In genomic region chr4:8167815-8168214, GRCh38 we compare ENCODE assay signal across 21 cellular contexts. TPM values are rescaled to one million over a fixed set of nuclear protein-coding genes. Genes with fewer than 3 reads are reported as not detected.
DNase-seq lines count a peak whose midpoint lies in the region; ATAC-seq and TF ChIP-seq lines count a peak whose summit lies in the region.
"Had no signal": no experiment of that assay in that cellular context is flagged by ENCODE, and none has a peak within 500 bp of the region (broad histone marks: within the 10 kb centered on the region; RNA-seq: fewer than 3 reads in every experiment).

No MANE protein-coding gene starts in this region.

- H3K36me3 Mint-ChIP-seq in naive thymus-derived CD4-positive, alpha-beta T cell: no peaks in the 10 kb centered on the region

- peaks cover 0 to 12% (median 0%) of the 10 kb centered on the region in 7 donors for H3K4me1 Mint-ChIP-seq in naive thymus-derived CD4-positive, alpha-beta T cell

- POLR2A ChIA-PET in naive thymus-derived CD4-positive, alpha-beta T cell (lab: Charles Lee): no interaction called here

- no peak overlapping the region for H3K4me3 ChIP-seq in left ventricle myocardium inferior
- H3K4me3 ChIP-seq in naive thymus-derived CD4-positive, alpha-beta T cell (ENCODE audit: low read length): no peak overlapping the region
- H3K4me3 ChIP-seq: A549, Peyer's patch, tibial nerve had no signal

- peaks cover 0 to 10% (median 0%) of the 10 kb centered on the region in 5 donors for H3K27me3 Mint-ChIP-seq in naive thymus-derived CD4-positive, alpha-beta T cell

- H3K9me3 Mint-ChIP-seq in naive thymus-derived CD4-positive, alpha-beta T cell: peaks cover 0 to 22% (median 8%) of the 10 kb centered on the region in 11 donors
- H3K9me3 Mint-ChIP-seq: central memory CD8-positive, alpha-beta T cell; effector memory CD8-positive, alpha-beta T cell had no signal

- TF ChIP-seq CTCF in left ventricle myocardium inferior (IDR thresholded peaks at IDR 0.05; ENCODE audit: borderline replicate concordance): no peak

- intact Hi-C loops in Right ventricle myocardium superior (cut with DNase I) (loop anchor here (10.0 kb wide), 1 partner anchor 247 kb away; no protein-coding TSS in a partner anchor), left ventricle myocardium inferior (cut with micrococcal nuclease) (no loop called here)
- intact Hi-C loops in naive thymus-derived CD4-positive, alpha-beta T cell (cut with micrococcal nuclease): no loop called here

- H3K27ac Mint-ChIP-seq in naive thymus-derived CD4-positive, alpha-beta T cell: no peak overlapping the region
- H3K27ac Mint-ChIP-seq: activated CD8-positive, alpha-beta T cell treated with anti-CD3 and anti-CD28 coated beads for 36 hours; CD4-positive, alpha-beta memory T cell; effector memory CD8-positive, alpha-beta T cell had no signal

- H3K36me3 ChIP-seq in left ventricle myocardium inferior: no peaks in the 10 kb centered on the region
- no peaks in the 10 kb centered on the region for H3K36me3 ChIP-seq in naive thymus-derived CD4-positive, alpha-beta T cell (ENCODE audit: control insufficient read depth in 2 of 3, insufficient read depth in 3 of 3, low read length in 3 of 3)
- H3K36me3 ChIP-seq: Peyer's patch, tibial nerve, WERI-Rb-1 had no signal

- peaks cover 7% of the 10 kb centered on the region for H3K27me3 ChIP-seq in left ventricle myocardium inferior (ENCODE audit: low read depth)
- no peaks in the 10 kb centered on the region for H3K27me3 ChIP-seq in naive thymus-derived CD4-positive, alpha-beta T cell (ENCODE audit: control insufficient read depth in 2 of 2, insufficient read depth in 2 of 2, low read length in 2 of 2)
- H3K27me3 ChIP-seq: Peyer's patch, tibial nerve had no signal

- no peak for DNase-seq in Right ventricle myocardium superior
- DNase-seq in left ventricle myocardium inferior: no peak
- DNase-seq in naive thymus-derived CD4-positive, alpha-beta T cell: no peak
- DNase-seq in T1000 (lab: John Stamatoyannopoulos, UW): no peak
- DNase-seq in NCI-H82 (lab: John Stamatoyannopoulos, UW): no peak
- no peak for DNase-seq in GM19238 (ENCODE audit: insufficient read length, low spot score)
- DNase-seq: activated CD8-positive, alpha-beta T cell treated with anti-CD3 and anti-CD28 coated beads for 36 hours; CD4-positive, alpha-beta memory T cell; DMS79; effector memory CD8-positive, alpha-beta T cell; NCI-H2081 treated with DMSO at 0.1 percent for 48 hours; NCI-H524 treated with DMSO at 0.1 percent for 48 hours; Peyer's patch; T-helper 1 cell; WERI-Rb-1 had no signal

- H3K9me3 ChIP-seq in left ventricle myocardium inferior (replicated peaks): peaks cover 11% of the 10 kb centered on the region
- H3K9me3 ChIP-seq in naive thymus-derived CD4-positive, alpha-beta T cell (ENCODE audit: control insufficient read depth in 2 of 3, low read length in 3 of 3): peaks cover 0 to 8% (median 0%) of the 10 kb centered on the region in 3 experiments

- peaks cover 18% of the 10 kb centered on the region for H3K4me1 ChIP-seq in left ventricle myocardium inferior
- no peaks in the 10 kb centered on the region for H3K4me1 ChIP-seq in naive thymus-derived CD4-positive, alpha-beta T cell (ENCODE audit: control insufficient read depth in 2 of 2, insufficient read depth in 2 of 2, low read length in 2 of 2)
- H3K4me1 ChIP-seq: A549, Peyer's patch, tibial nerve had no signal

- no peak overlapping the region for H3K27ac ChIP-seq in left ventricle myocardium inferior (replicated peaks)
- no peak overlapping the region for H3K27ac ChIP-seq in naive thymus-derived CD4-positive, alpha-beta T cell (ENCODE audit: low read depth, low read length)
- H3K27ac ChIP-seq: A549, WERI-Rb-1 had no signal

- CTCF ChIA-PET in naive thymus-derived CD4-positive, alpha-beta T cell (lab: Charles Lee): no interaction called here

- H3K4me3 Mint-ChIP-seq in naive thymus-derived CD4-positive, alpha-beta T cell: no peak overlapping the region
- H3K4me3 Mint-ChIP-seq: activated CD8-positive, alpha-beta T cell treated with anti-CD3 and anti-CD28 coated beads for 36 hours; central memory CD8-positive, alpha-beta T cell; effector memory CD8-positive, alpha-beta T cell had no signal

- ATAC-seq in Right ventricle myocardium superior (ENCODE audit: poor library complexity) (peak; percentile 68), esophagus mucosa (peak; percentile 66), HG03045 (IDR thresholded peaks at IDR 0.05; ENCODE audit: unreplicated experiment) (no peak)
- ATAC-seq in naive thymus-derived CD4-positive, alpha-beta T cell: peak; percentile 84
- ATAC-seq: A549; activated CD8-positive, alpha-beta T cell treated with anti-CD3 and anti-CD28 coated beads for 36 hours; effector memory CD8-positive, alpha-beta T cell had no signal

RNA-seq across cellular contexts. Expression of gene ABLIM2, which starts 9.2 kb away (rescaled TPM):
- total RNA-seq in Right ventricle myocardium superior (26.8 TPM), left ventricle myocardium inferior (43.5 TPM), esophagus mucosa (20.1 TPM)
- 1 to 10 TPM in 4 of 5 experiments, under 1 TPM in 1; 0.22 to 4.9 (median 3.1) TPM for total RNA-seq in naive thymus-derived CD4-positive, alpha-beta T cell
- 1 to 10 TPM in 1 of 2 donors, under 1 TPM in 1; 0.99 to 5.8 TPM for polyA plus RNA-seq in naive thymus-derived CD4-positive, alpha-beta T cell

RNA-seq across cellular contexts. Expression of gene SH3TC1, which starts 31.3 kb away (rescaled TPM):
- total RNA-seq in Right ventricle myocardium superior (8.2 TPM), left ventricle myocardium inferior (13.6 TPM), esophagus mucosa (52.9 TPM)
- total RNA-seq in naive thymus-derived CD4-positive, alpha-beta T cell: 100 to 1,000 TPM in 1 of 5 experiments, 10 to 100 TPM in 4; 33.8 to 120 (median 41.2) TPM
- 10 to 100 TPM in 1 of 2 donors, 1 to 10 TPM in 1; 6.5 to 12.1 TPM for polyA plus RNA-seq in naive thymus-derived CD4-positive, alpha-beta T cell
- total RNA-seq: H1 had no signal
